Comparison of ENCODE assay signal across 11 cellular contexts in genomic region chr13:76792680-76793334, GRCh38.
DNase-seq lines count a peak whose midpoint lies in the region; ATAC-seq, FAIRE-seq and TF ChIP-seq lines count a peak whose summit lies in the region.
"Had no signal": no experiment of that assay in that cellular context is flagged by ENCODE, and none has a peak within 500 bp of the region (broad histone marks: within the 10 kb centered on the region; RNA-seq: fewer than 3 reads in every experiment).

No MANE protein-coding gene starts in this region.

- TF ChIP-seq CTCF in AG04449 (IDR thresholded peaks at IDR 0.05; ENCODE audit: insufficient read depth, low read length, missing control alignments) (no peak), choroid plexus epithelial cell (conservative IDR thresholded peaks at IDR 0.05; ENCODE audit: low read depth, low read length) (peak; percentile 49), left lung (IDR thresholded peaks at IDR 0.05) (no peak), kidney (IDR thresholded peaks at IDR 0.05; ENCODE audit: borderline replicate concordance, extremely low read depth, insufficient read depth) (no peak)

- H3K36me3 ChIP-seq in MG63 (no peaks in the 10 kb centered on the region), left lung (no peaks in the 10 kb centered on the region), kidney (ENCODE audit: control insufficient read depth in 1 of 2, insufficient read depth in 2 of 2, low read length in 2 of 2) (no peaks in the 10 kb centered on the region)

- CTCF ChIA-PET in AG04449 (lab: Yijun Ruan, JAX), result no interaction called here

- intact Hi-C loops in left lung (cut with DNase I), result no loop called here
- intact Hi-C loops in kidney (cut with DNase I), result no loop called here

- FAIRE-seq in kidney (lab: Jason Lieb, UNC), result no peak

- H3K4me1 ChIP-seq in left lung (peaks cover 0 to 15% of the 10 kb centered on the region in 2 donors), kidney (ENCODE audit: control insufficient read depth in 1 of 2, insufficient read depth in 1 of 2, low read depth in 1 of 2, low read length in 2 of 2) (no peaks in the 10 kb centered on the region)

- H3K4me3 ChIP-seq in AG04449 (ENCODE audit: low read depth, low read length) (no peak overlapping the region), MG63 (no peak overlapping the region), choroid plexus epithelial cell (ENCODE audit: low read depth, low read length) (no peak overlapping the region), left lung (no peak overlapping the region), kidney (ENCODE audit: low read length in 2 of 2) (no peak overlapping the region)
- H3K4me3 ChIP-seq: dorsolateral prefrontal cortex had no signal

- DNase-seq in AG04449 (ENCODE audit: low read depth, low spot score) (peak; percentile 1), MG63 (peak; percentile 57), choroid plexus epithelial cell (ENCODE audit: low read depth) (peak; percentile 87), left lung (peak in 1 of 2 donors; percentile 41), kidney (no peak)
- no peak for DNase-seq in stimulated activated CD4-positive, alpha-beta T cell treated with anti-CD3 and anti-CD28 coated beads, Interleukin-4, amount 100 ng/mL, for 4 hours
- DNase-seq: NCI-H69, T-cell had no signal

- H3K27me3 ChIP-seq in MG63, result no peaks in the 10 kb centered on the region
- H3K27me3 ChIP-seq in left lung, result no peaks in the 10 kb centered on the region
- H3K27me3 ChIP-seq: dorsolateral prefrontal cortex had no signal

- H3K9me3 ChIP-seq in MG63 (no peaks in the 10 kb centered on the region), left lung (no peaks in the 10 kb centered on the region), kidney (ENCODE audit: control insufficient read depth in 1 of 2, low read length in 2 of 2) (no peaks in the 10 kb centered on the region)

- ATAC-seq in left lung (peak; percentile 66), HG02610 (IDR thresholded peaks at IDR 0.05; ENCODE audit: unreplicated experiment) (no peak), GM21786 (IDR thresholded peaks at IDR 0.05; ENCODE audit: unreplicated experiment) (no peak)
- ATAC-seq: T-cell had no signal

- H3K27ac ChIP-seq in left lung, result peak overlapping the region in 1 of 2 donors; percentile 27
- no peak overlapping the region for H3K27ac ChIP-seq in kidney (ENCODE audit: low read depth in 2 of 2, low read length in 2 of 2)

- H3K9ac ChIP-seq in kidney (ENCODE audit: low read length in 2 of 2), result no peak overlapping the region

- POLR2A ChIA-PET in AG04449 (lab: Yijun Ruan, JAX), result no interaction called here

Comparison
In these comparisons a context has a peak if more than half of its experiments do, and no peak if none do; other contexts are left out.
1. DNase-seq: peak in AG04449 (single experiment), MG63 (single experiment) and choroid plexus epithelial cell (single experiment); none in kidney (single experiment) and stimulated activated CD4-positive, alpha-beta T cell treated with anti-CD3 and anti-CD28 coated beads, Interleukin-4, amount 100 ng/mL, for 4 hours (0 of 2).